ENCODE assay signal across 1 cellular context in the genomic region with DNA sequence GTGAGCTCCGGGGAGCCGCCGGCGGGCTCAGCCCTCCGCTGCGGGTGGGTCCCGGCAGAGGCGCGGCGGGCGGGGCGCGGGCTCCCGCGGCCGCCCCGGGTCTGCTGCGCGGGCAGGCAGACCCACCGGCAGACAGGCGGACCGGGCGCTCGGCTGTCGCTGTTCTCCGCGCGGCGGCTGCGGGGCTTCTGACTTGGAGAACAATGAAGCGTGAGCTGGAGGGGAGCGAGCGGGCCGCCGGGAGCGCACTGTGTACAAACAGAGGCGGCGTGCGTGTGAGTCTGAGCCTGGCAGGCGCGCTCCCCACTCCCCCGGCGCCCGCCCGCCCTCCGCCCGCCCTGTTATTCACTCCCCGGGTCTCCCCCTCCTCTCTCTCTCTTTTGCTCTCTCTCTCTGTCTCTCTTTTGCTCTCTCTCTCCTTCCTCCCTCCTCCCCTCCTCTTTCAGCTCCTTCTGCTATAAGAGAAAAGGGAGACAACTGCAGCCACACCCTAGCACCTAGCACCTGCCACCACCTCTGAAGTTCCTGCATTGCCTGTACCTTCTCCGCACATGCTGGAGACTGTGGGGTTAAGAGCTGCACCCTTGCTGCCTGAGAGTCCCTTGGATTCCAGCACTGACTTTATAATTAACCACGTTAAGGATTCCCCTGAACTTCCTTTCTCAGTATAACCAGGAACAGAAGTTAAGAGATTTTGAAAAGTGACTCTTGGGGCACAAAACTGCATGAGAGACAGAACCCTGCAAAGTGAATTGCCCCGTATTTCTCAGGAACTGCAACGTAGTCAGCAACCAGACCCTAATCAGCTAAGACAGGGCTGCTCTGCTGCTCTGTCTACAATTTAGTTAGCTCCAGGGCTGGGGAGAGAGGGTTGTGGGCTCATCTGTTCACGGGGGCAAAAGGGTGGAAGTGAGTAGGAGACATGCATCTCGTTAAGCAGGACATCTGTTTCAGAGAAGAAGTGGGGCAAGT.
A peak's percentile ranks its signal among the peaks of the same experiment; 100 is the strongest.
TF ChIP-seq lines count a peak whose summit lies in the region.

A gene with protein sequence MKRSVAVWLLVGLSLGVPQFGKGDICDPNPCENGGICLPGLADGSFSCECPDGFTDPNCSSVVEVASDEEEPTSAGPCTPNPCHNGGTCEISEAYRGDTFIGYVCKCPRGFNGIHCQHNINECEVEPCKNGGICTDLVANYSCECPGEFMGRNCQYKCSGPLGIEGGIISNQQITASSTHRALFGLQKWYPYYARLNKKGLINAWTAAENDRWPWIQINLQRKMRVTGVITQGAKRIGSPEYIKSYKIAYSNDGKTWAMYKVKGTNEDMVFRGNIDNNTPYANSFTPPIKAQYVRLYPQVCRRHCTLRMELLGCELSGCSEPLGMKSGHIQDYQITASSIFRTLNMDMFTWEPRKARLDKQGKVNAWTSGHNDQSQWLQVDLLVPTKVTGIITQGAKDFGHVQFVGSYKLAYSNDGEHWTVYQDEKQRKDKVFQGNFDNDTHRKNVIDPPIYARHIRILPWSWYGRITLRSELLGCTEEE (minus strand): TSS at position 277 of the 972 bp plus-strand sequence. CDS start 506 bp downstream, outside the sequence.

TF ChIP-seq in HEK293, 187 proteins besides CTCF, POLR2A, EP300 and RAD21 (continued from another document and continues in another):
- TF ChIP-seq, protein P1, sequence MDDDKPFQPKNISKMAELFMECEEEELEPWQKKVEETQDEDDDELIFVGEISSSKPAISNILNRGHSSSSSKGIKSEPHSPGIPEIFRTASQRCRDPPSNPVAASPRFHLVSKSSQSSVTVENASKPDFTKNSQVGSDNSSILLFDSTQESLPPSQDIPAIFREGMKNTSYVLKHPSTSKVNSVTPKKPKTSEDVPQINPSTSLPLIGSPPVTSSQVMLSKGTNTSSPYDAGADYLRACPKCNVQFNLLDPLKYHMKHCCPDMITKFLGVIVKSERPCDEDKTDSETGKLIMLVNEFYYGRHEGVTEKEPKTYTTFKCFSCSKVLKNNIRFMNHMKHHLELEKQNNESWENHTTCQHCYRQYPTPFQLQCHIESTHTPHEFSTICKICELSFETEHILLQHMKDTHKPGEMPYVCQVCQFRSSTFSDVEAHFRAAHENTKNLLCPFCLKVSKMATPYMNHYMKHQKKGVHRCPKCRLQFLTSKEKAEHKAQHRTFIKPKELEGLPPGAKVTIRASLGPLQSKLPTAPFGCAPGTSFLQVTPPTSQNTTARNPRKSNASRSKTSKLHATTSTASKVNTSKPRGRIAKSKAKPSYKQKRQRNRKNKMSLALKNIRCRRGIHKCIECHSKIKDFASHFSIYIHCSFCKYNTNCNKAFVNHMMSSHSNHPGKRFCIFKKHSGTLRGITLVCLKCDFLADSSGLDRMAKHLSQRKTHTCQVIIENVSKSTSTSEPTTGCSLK (tag by site-specific recombination; IDR thresholded peaks at IDR 0.05), result no peak
- TF ChIP-seq, protein P2, sequence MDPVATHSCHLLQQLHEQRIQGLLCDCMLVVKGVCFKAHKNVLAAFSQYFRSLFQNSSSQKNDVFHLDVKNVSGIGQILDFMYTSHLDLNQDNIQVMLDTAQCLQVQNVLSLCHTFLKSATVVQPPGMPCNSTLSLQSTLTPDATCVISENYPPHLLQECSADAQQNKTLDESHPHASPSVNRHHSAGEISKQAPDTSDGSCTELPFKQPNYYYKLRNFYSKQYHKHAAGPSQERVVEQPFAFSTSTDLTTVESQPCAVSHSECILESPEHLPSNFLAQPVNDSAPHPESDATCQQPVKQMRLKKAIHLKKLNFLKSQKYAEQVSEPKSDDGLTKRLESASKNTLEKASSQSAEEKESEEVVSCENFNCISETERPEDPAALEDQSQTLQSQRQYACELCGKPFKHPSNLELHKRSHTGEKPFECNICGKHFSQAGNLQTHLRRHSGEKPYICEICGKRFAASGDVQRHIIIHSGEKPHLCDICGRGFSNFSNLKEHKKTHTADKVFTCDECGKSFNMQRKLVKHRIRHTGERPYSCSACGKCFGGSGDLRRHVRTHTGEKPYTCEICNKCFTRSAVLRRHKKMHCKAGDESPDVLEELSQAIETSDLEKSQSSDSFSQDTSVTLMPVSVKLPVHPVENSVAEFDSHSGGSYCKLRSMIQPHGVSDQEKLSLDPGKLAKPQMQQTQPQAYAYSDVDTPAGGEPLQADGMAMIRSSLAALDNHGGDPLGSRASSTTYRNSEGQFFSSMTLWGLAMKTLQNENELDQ (tag by site-specific recombination; IDR thresholded peaks at IDR 0.05; ENCODE audit: low read depth), result no peak
- TF ChIP-seq, protein P3, sequence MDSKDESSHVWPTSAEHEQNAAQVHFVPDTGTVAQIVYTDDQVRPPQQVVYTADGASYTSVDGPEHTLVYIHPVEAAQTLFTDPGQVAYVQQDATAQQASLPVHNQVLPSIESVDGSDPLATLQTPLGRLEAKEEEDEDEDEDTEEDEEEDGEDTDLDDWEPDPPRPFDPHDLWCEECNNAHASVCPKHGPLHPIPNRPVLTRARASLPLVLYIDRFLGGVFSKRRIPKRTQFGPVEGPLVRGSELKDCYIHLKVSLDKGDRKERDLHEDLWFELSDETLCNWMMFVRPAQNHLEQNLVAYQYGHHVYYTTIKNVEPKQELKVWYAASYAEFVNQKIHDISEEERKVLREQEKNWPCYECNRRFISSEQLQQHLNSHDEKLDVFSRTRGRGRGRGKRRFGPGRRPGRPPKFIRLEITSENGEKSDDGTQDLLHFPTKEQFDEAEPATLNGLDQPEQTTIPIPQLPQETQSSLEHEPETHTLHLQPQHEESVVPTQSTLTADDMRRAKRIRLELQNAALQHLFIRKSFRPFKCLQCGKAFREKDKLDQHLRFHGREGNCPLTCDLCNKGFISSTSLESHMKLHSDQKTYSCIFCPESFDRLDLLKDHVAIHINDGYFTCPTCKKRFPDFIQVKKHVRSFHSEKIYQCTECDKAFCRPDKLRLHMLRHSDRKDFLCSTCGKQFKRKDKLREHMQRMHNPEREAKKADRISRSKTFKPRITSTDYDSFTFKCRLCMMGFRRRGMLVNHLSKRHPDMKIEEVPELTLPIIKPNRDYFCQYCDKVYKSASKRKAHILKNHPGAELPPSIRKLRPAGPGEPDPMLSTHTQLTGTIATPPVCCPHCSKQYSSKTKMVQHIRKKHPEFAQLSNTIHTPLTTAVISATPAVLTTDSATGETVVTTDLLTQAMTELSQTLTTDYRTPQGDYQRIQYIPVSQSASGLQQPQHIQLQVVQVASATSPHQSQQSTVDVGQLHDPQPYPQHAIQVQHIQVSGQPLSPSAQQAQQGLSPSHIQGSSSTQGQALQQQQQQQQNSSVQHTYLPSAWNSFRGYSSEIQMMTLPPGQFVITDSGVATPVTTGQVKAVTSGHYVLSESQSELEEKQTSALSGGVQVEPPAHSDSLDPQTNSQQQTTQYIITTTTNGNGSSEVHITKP (tag by site-specific recombination; IDR thresholded peaks at IDR 0.05), result peak; percentile 48; the same call in 1 of the 2 replicates
- TF ChIP-seq, protein P4, sequence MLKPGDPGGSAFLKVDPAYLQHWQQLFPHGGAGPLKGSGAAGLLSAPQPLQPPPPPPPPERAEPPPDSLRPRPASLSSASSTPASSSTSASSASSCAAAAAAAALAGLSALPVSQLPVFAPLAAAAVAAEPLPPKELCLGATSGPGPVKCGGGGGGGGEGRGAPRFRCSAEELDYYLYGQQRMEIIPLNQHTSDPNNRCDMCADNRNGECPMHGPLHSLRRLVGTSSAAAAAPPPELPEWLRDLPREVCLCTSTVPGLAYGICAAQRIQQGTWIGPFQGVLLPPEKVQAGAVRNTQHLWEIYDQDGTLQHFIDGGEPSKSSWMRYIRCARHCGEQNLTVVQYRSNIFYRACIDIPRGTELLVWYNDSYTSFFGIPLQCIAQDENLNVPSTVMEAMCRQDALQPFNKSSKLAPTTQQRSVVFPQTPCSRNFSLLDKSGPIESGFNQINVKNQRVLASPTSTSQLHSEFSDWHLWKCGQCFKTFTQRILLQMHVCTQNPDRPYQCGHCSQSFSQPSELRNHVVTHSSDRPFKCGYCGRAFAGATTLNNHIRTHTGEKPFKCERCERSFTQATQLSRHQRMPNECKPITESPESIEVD (tag by site-specific recombination; IDR thresholded peaks at IDR 0.05), result no peak
- TF ChIP-seq EGR2 (tag by site-specific recombination; IDR thresholded peaks at IDR 0.05; ENCODE audit: low read depth), result no peak
- no peak for TF ChIP-seq ZNF621 (tag by site-specific recombination; IDR thresholded peaks at IDR 0.05)
- TF ChIP-seq ZNF184 (tag by site-specific recombination; IDR thresholded peaks at IDR 0.05), result no peak
- TF ChIP-seq REPIN1 (tag by site-specific recombination; IDR thresholded peaks at IDR 0.05; ENCODE audit: low read depth), result no peak
- no peak for TF ChIP-seq ZNF660 (tag by site-specific recombination; IDR thresholded peaks at IDR 0.05)
- TF ChIP-seq ZNF202 (tag by site-specific recombination; IDR thresholded peaks at IDR 0.05; ENCODE audit: borderline replicate concordance), result no peak
- TF ChIP-seq ZNF555 (tag by site-specific recombination; conservative IDR thresholded peaks at IDR 0.05), result no peak
- no peak for TF ChIP-seq ZNF558 (tag by site-specific recombination; IDR thresholded peaks at IDR 0.05)
- no peak for TF ChIP-seq ZNF549 (tag by site-specific recombination; IDR thresholded peaks at IDR 0.05)
- TF ChIP-seq SETDB1 (IDR thresholded peaks at IDR 0.05; ENCODE audit: insufficient read length, low read length), result no peak
- no peak for TF ChIP-seq YY2 (tag by site-specific recombination; IDR thresholded peaks at IDR 0.05)
- TF ChIP-seq ZBTB48 (tag by site-specific recombination; IDR thresholded peaks at IDR 0.05), result peak; percentile 88
- TF ChIP-seq, protein P5, sequence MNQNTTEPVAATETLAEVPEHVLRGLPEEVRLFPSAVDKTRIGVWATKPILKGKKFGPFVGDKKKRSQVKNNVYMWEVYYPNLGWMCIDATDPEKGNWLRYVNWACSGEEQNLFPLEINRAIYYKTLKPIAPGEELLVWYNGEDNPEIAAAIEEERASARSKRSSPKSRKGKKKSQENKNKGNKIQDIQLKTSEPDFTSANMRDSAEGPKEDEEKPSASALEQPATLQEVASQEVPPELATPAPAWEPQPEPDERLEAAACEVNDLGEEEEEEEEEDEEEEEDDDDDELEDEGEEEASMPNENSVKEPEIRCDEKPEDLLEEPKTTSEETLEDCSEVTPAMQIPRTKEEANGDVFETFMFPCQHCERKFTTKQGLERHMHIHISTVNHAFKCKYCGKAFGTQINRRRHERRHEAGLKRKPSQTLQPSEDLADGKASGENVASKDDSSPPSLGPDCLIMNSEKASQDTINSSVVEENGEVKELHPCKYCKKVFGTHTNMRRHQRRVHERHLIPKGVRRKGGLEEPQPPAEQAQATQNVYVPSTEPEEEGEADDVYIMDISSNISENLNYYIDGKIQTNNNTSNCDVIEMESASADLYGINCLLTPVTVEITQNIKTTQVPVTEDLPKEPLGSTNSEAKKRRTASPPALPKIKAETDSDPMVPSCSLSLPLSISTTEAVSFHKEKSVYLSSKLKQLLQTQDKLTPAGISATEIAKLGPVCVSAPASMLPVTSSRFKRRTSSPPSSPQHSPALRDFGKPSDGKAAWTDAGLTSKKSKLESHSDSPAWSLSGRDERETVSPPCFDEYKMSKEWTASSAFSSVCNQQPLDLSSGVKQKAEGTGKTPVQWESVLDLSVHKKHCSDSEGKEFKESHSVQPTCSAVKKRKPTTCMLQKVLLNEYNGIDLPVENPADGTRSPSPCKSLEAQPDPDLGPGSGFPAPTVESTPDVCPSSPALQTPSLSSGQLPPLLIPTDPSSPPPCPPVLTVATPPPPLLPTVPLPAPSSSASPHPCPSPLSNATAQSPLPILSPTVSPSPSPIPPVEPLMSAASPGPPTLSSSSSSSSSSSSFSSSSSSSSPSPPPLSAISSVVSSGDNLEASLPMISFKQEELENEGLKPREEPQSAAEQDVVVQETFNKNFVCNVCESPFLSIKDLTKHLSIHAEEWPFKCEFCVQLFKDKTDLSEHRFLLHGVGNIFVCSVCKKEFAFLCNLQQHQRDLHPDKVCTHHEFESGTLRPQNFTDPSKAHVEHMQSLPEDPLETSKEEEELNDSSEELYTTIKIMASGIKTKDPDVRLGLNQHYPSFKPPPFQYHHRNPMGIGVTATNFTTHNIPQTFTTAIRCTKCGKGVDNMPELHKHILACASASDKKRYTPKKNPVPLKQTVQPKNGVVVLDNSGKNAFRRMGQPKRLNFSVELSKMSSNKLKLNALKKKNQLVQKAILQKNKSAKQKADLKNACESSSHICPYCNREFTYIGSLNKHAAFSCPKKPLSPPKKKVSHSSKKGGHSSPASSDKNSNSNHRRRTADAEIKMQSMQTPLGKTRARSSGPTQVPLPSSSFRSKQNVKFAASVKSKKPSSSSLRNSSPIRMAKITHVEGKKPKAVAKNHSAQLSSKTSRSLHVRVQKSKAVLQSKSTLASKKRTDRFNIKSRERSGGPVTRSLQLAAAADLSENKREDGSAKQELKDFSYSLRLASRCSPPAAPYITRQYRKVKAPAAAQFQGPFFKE (tag by site-specific recombination; IDR thresholded peaks at IDR 0.05; ENCODE audit: borderline replicate concordance), result no peak
- TF ChIP-seq, protein P6, sequence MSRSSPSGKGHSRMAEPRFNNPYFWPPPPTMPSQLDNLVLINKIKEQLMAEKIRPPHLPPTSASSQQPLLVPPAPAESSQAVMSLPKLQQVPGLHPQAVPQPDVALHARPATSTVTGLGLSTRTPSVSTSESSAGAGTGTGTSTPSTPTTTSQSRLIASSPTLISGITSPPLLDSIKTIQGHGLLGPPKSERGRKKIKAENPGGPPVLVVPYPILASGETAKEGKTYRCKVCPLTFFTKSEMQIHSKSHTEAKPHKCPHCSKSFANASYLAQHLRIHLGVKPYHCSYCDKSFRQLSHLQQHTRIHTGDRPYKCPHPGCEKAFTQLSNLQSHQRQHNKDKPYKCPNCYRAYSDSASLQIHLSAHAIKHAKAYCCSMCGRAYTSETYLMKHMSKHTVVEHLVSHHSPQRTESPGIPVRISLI (tag by site-specific recombination; IDR thresholded peaks at IDR 0.05), result no peak
- TF ChIP-seq, protein P7, sequence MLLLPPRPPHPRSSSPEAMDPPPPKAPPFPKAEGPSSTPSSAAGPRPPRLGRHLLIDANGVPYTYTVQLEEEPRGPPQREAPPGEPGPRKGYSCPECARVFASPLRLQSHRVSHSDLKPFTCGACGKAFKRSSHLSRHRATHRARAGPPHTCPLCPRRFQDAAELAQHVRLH (tag by site-specific recombination; IDR thresholded peaks at IDR 0.05), result no peak
- no peak for TF ChIP-seq ZFP3 (tag by site-specific recombination; IDR thresholded peaks at IDR 0.05; ENCODE audit: low read depth)
- TF ChIP-seq ZNF670 (tag by site-specific recombination; IDR thresholded peaks at IDR 0.05; ENCODE audit: low read depth), result no peak
- 0 out of 2 replicates have a peak, but pooled peaks have one; percentile 6 for TF ChIP-seq ZNF366 (tag by site-specific recombination; conservative IDR thresholded peaks at IDR 0.05)
- TF ChIP-seq ZNF423 (tag by site-specific recombination; IDR thresholded peaks at IDR 0.05), result no peak
- TF ChIP-seq BCL11B (tag by site-specific recombination; IDR thresholded peaks at IDR 0.05; ENCODE audit: low read depth), result no peak
- no peak for TF ChIP-seq ZNF677 (tag by site-specific recombination; IDR thresholded peaks at IDR 0.05)
- TF ChIP-seq ZNF510 (tag by site-specific recombination; IDR thresholded peaks at IDR 0.05; ENCODE audit: insufficient replicate concordance), result no peak
- no peak for TF ChIP-seq ZNF600 (tag by site-specific recombination; IDR thresholded peaks at IDR 0.05)
- TF ChIP-seq, protein P8, sequence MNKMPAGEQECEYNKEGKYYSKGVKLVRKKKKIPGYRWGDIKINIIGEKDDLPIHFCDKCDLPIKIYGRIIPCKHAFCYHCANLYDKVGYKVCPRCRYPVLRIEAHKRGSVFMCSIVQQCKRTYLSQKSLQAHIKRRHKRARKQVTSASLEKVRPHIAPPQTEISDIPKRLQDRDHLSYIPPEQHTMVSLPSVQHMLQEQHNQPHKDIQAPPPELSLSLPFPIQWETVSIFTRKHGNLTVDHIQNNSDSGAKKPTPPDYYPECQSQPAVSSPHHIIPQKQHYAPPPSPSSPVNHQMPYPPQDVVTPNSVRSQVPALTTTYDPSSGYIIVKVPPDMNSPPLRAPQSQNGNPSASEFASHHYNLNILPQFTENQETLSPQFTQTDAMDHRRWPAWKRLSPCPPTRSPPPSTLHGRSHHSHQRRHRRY (tag by site-specific recombination; IDR thresholded peaks at IDR 0.05), result no peak
- TF ChIP-seq HOXC10 (CRISPR knock-in tag; IDR thresholded peaks at IDR 0.05), result no peak
- TF ChIP-seq KLF8 (tag by site-specific recombination; IDR thresholded peaks at IDR 0.05), result peak; percentile 53; the same call in 1 of the 2 replicates
- no peak for TF ChIP-seq ZFP41 (tag by site-specific recombination; IDR thresholded peaks at IDR 0.05; ENCODE audit: borderline replicate concordance)
